Comparison of ENCODE assay signal across 8 cellular contexts in genomic region chr22:31491218-31491962, GRCh38. TPM values are rescaled to one million over a fixed set of nuclear protein-coding genes. Genes with fewer than 3 reads are reported as not detected.
DNase-seq lines count a peak whose midpoint lies in the region; ATAC-seq, FAIRE-seq and TF ChIP-seq lines count a peak whose summit lies in the region.

No MANE protein-coding gene starts in this region.

- POLR2A ChIA-PET in A549 (lab: Yijun Ruan, JAX), result no interaction called here

- no peak overlapping the region for H2BK12ac ChIP-seq in trophoblast cell (ENCODE audit: low read length)

- H2AFZ ChIP-seq in trophoblast cell (ENCODE audit: insufficient read depth, low read length, poor library complexity), result no peak overlapping the region

- no peak overlapping the region for H2BK5ac ChIP-seq in trophoblast cell (ENCODE audit: low read depth, low read length, poor library complexity)

- H2AK5ac ChIP-seq in trophoblast cell (ENCODE audit: low read length), result no peak overlapping the region

- intact Hi-C loops in ascending aorta (cut with DNase I), result no loop called here

- DNase-seq in A549 (ENCODE audit: low read depth in 1 of 2, low spot score in 1 of 2), result no peak
- DNase-seq in HFF-Myc (ENCODE audit: extremely low read depth, low read depth), result no peak
- no peak for DNase-seq in ascending aorta (ENCODE audit: low spot score in 2 of 2)
- DNase-seq in SHP77 (lab: John Stamatoyannopoulos, UW), result no peak
- no peak for DNase-seq in inferior parietal cortex (ENCODE audit: extremely low spot score)
- no peak for DNase-seq in trophoblast cell

- no peak overlapping the region for H3K9ac ChIP-seq in trophoblast cell (ENCODE audit: low read length)

- 88% methylated on average over 8 of the region's 8 CpGs for WGBS in A549 (ENCODE audit: missing lambda C conversion rate)
- WGBS in mesodermal cell (ENCODE audit: insufficient coverage in 2 of 2), 2 experiments, result 83 to 84% methylated on average over 2 to 5 of the region's 8 CpGs
- WGBS in trophoblast cell (ENCODE audit: extremely low coverage, insufficient coverage, insufficient read length), result no CpG with 5 or more reads among the region's 8 CpGs

- no peaks in the 10 kb centered on the region for H3K9me3 ChIP-seq in A549
- H3K9me3 ChIP-seq in ascending aorta, result no peaks in the 10 kb centered on the region
- no peaks in the 10 kb centered on the region for H3K9me3 ChIP-seq in mesodermal cell (ENCODE audit: control insufficient read depth, low read length)
- no peaks in the 10 kb centered on the region for H3K9me3 ChIP-seq in trophoblast cell (ENCODE audit: insufficient read depth, low read depth, low read length)

- H3K79me1 ChIP-seq in trophoblast cell (ENCODE audit: low read length), result peaks cover 14% of the 10 kb centered on the region

- H3K4ac ChIP-seq in trophoblast cell (ENCODE audit: low read depth, low read length), result no peak overlapping the region

- H3K27me3 ChIP-seq in ascending aorta (no peaks in the 10 kb centered on the region), trophoblast cell (ENCODE audit: insufficient read depth, low read length) (no peaks in the 10 kb centered on the region)

- no peak overlapping the region for H4K8ac ChIP-seq in trophoblast cell (ENCODE audit: low read depth, low read length)

- no peak overlapping the region for H4K12ac ChIP-seq in trophoblast cell (ENCODE audit: low read depth, low read length)

- H2BK120ac ChIP-seq in trophoblast cell (ENCODE audit: insufficient read depth, low read length, poor library complexity), result no peak overlapping the region

- H3K4me2 ChIP-seq in A549 (peak overlapping the region; percentile 98), trophoblast cell (ENCODE audit: low read length) (no peak overlapping the region)

- no peak for TF ChIP-seq CTCF in A549 (IDR thresholded peaks at IDR 0.05)
- TF ChIP-seq CTCF in HFF-Myc (IDR thresholded peaks at IDR 0.05; ENCODE audit: low read depth, low read length, missing control alignments), result no peak
- no peak for TF ChIP-seq CTCF in ascending aorta (IDR thresholded peaks at IDR 0.05)

- no peak for ATAC-seq in A549
- no peak for ATAC-seq in GM18861 (IDR thresholded peaks at IDR 0.05; ENCODE audit: unreplicated experiment)

- H3K4me3 ChIP-seq in A549, result no peak overlapping the region
- peak overlapping the region; percentile 88 for H3K4me3 ChIP-seq in HFF-Myc (replicated peaks; ENCODE audit: low read depth, low read length)
- H3K4me3 ChIP-seq in ascending aorta, result peak overlapping the region; percentile 79 to 91
- H3K4me3 ChIP-seq in mesodermal cell (ENCODE audit: extremely low read depth, insufficient read depth, low read length, poor library complexity, severe bottlenecking), result peak overlapping the region; percentile 77
- no peak overlapping the region for H3K4me3 ChIP-seq in trophoblast cell (ENCODE audit: low read depth, low read length)

- no peak overlapping the region for H4K91ac ChIP-seq in trophoblast cell (ENCODE audit: low read depth, low read length)

- H3K4me1 ChIP-seq in A549 (peaks cover 20% of the 10 kb centered on the region), ascending aorta (peaks cover 5 to 12% of the 10 kb centered on the region in 2 donors), mesodermal cell (ENCODE audit: control insufficient read depth, insufficient read depth, low read length, poor library complexity, severe bottlenecking) (peaks cover 10% of the 10 kb centered on the region), trophoblast cell (ENCODE audit: control insufficient read depth in 1 of 2, insufficient read depth in 2 of 2, low read length in 2 of 2) (peaks cover 3 to 6% of the 10 kb centered on the region in 2 experiments)

- H3K27ac ChIP-seq in A549 (peak overlapping the region; percentile 97 to 100), ascending aorta (peak overlapping the region; percentile 93 to 98), mesodermal cell (ENCODE audit: low read depth, low read length, severe bottlenecking) (no peak overlapping the region), trophoblast cell (ENCODE audit: low read depth, low read length) (no peak overlapping the region)

- H3K79me2 ChIP-seq in trophoblast cell (ENCODE audit: control insufficient read depth, insufficient read depth, low read length, poor library complexity), result peaks cover 10% of the 10 kb centered on the region

- no peak for FAIRE-seq in A549 (lab: Jason Lieb, UNC)

- no peak overlapping the region for H3K23ac ChIP-seq in trophoblast cell (ENCODE audit: low read length)

- no peak for TF ChIP-seq RAD21 in A549 (conservative IDR thresholded peaks at IDR 0.05 in 1 of 2, IDR thresholded peaks at IDR 0.05 in 1 of 2)

- H3K36me3 ChIP-seq in ascending aorta (peaks cover 0 to 7% of the 10 kb centered on the region in 2 donors), mesodermal cell (ENCODE audit: control insufficient read depth, insufficient read depth, low read length) (peaks cover 17% of the 10 kb centered on the region), trophoblast cell (ENCODE audit: control insufficient read depth in 1 of 2, insufficient read depth in 2 of 2, low read length in 2 of 2) (peaks cover 7% of the 10 kb centered on the region in 2 experiments)

- TF ChIP-seq EP300 in A549 (IDR thresholded peaks at IDR 0.05), result no peak

- CTCF ChIA-PET in A549 (lab: Yijun Ruan, JAX), result interaction anchor here (1.4 kb wide), 1 partner anchor 479 kb away, joined by 3 read pairs; no protein-coding TSS in a partner anchor

- H3K18ac ChIP-seq in trophoblast cell (ENCODE audit: low read length), result no peak overlapping the region

- no peak overlapping the region for H3K14ac ChIP-seq in trophoblast cell (ENCODE audit: low read length)

- TF ChIP-seq POLR2A in A549 (IDR thresholded peaks at IDR 0.05; ENCODE audit: low read length), result no peak

TF ChIP-seq in A549, 52 proteins besides CTCF, POLR2A, EP300 and RAD21 (continues in another document):
- TF ChIP-seq CHD2 (IDR thresholded peaks at IDR 0.05; ENCODE audit: low read length, partially characterized antibody) (no peak), ZC3H11A (IDR thresholded peaks at IDR 0.05) (no peak), FOSL2 (IDR thresholded peaks at IDR 0.05) (no peak), FOSL2 (CRISPR knock-in tag; IDR thresholded peaks at IDR 0.05) (no peak), RCOR1 (IDR thresholded peaks at IDR 0.05; ENCODE audit: low read depth, low read length) (no peak), GATA3 (IDR thresholded peaks at IDR 0.05; ENCODE audit: borderline replicate concordance) (no peak), PBX3 (IDR thresholded peaks at IDR 0.05) (no peak), HMGXB4 (CRISPR knock-in tag; IDR thresholded peaks at IDR 0.05; ENCODE audit: borderline replicate concordance) (no peak), TFCP2L1 (CRISPR knock-in tag; IDR thresholded peaks at IDR 0.05) (no peak), ZNF302 (CRISPR knock-in tag; IDR thresholded peaks at IDR 0.05) (no peak), POLR2AphosphoS2 (conservative IDR thresholded peaks at IDR 0.05; ENCODE audit: low read length) (no peak), FOXS1 (CRISPR knock-in tag; IDR thresholded peaks at IDR 0.05) (no peak), EHF (CRISPR knock-in tag; IDR thresholded peaks at IDR 0.05) (no peak), BHLHE40 (IDR thresholded peaks at IDR 0.05; ENCODE audit: low read depth, low read length) (no peak), RFX5 (IDR thresholded peaks at IDR 0.05) (no peak)

RNA-seq across cellular contexts. Expression of gene EIF4ENIF1, which starts 1.7 kb away (rescaled TPM):
- 14.5 and 15.5 TPM in 2 replicates for polyA plus RNA-seq in A549 (2011; rRNA removed)
- 8.4 and 12.2 TPM in 2 replicates for polyA plus RNA-seq in A549 (2012; cell fraction: cytosol; rRNA removed)
- 15.9 and 16.6 TPM in 2 replicates for polyA plus RNA-seq in A549 (2012; cell fraction: nucleus; rRNA removed)
- polyA plus RNA-seq in A549 (2017; fragmentation: RNase III; extraction: RNeasy Plus Mini Kit Qiagen cat#74134 plus additional on column Dnase treatment), result 10.3 to 11.8 TPM (median 11.6 TPM) in 3 replicates
- 15.3 and 18.1 TPM in 2 replicates for polyA minus RNA-seq in A549 (2011; rRNA and poly(A)+ RNA removed)
- 12.7 TPM for total RNA-seq in ascending aorta
- polyA plus RNA-seq in mesodermal cell (2013, experiment 1 of 2), result 23.1 TPM
- polyA plus RNA-seq in mesodermal cell (2013, experiment 2 of 2), result 24.9 TPM
- 12.8 and 13.2 TPM in 2 replicates for polyA plus RNA-seq in trophoblast cell (2013)

RNA-seq across cellular contexts. Expression of gene SFI1, which starts 4.9 kb away (rescaled TPM):
- polyA plus RNA-seq in A549 (2011; rRNA removed), result 6.8 and 11.0 TPM in 2 replicates
- 12.8 and 14.7 TPM in 2 replicates for polyA plus RNA-seq in A549 (2012; cell fraction: cytosol; rRNA removed)
- polyA plus RNA-seq in A549 (2012; cell fraction: nucleus; rRNA removed), result 104 and 121 TPM in 2 replicates
- polyA plus RNA-seq in A549 (2017; fragmentation: RNase III; extraction: RNeasy Plus Mini Kit Qiagen cat#74134 plus additional on column Dnase treatment), result 16.1 to 18.4 TPM (median 17.9 TPM) in 3 replicates
- 18.2 and 21.0 TPM in 2 replicates for polyA minus RNA-seq in A549 (2011; rRNA and poly(A)+ RNA removed)
- total RNA-seq in ascending aorta, result 31.0 TPM
- polyA plus RNA-seq in mesodermal cell (2013, experiment 1 of 2), result 23.1 TPM
- 20.4 TPM for polyA plus RNA-seq in mesodermal cell (2013, experiment 2 of 2)
- 5.6 and 5.9 TPM in 2 replicates for polyA plus RNA-seq in trophoblast cell (2013)

Comparison
In these comparisons a context has a peak if more than half of its experiments do, and no peak if none do; other contexts are left out.
1. H3K27ac ChIP-seq: peak in A549 (2 of 2) and ascending aorta (2 of 2); none in mesodermal cell (single experiment) and trophoblast cell (single experiment).
2. H3K4me3 ChIP-seq: peak in HFF-Myc (single experiment), ascending aorta (2 of 2) and mesodermal cell (single experiment); none in A549 (single experiment) and trophoblast cell (single experiment).